In the genomic region with DNA sequence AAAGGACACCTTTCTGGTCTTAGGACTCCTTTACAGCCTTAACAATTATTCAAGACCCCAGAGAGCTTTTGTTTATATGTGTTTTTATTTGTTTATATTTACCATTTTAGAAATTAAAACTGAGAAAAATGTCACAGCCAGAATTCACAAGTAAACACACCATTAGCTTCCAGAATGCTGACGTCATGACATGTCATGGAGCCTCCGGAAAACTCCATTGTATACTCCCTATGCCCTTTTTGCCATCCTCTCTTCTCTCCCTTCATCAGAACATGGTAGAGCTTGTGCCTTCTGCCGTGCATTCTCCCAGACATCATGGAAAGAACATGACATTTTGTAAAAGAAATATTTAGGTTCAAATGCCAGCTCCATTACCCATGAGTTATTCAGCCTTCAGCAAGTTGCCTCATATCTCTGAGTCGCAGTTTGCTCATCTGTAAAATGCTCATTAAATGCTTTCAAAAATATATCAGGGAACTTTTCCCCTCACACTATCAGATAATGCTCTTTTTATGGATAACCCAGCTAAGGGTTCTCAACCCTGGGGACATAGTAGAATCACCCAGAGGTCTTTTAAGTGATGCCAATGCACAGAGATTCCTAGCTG, we compare ENCODE assay signal across 1 cellular context.
A peak's percentile ranks its signal among the peaks of the same experiment; 100 is the strongest.
TF ChIP-seq lines count a peak whose summit lies in the region.

No MANE protein-coding gene starts in this region.

TF ChIP-seq in IMR-90, 13 proteins besides CTCF, POLR2A, EP300 and RAD21:
- TF ChIP-seq CEBPB (IDR thresholded peaks at IDR 0.05; ENCODE audit: low read depth, low read length): peak; percentile 92
- peak; percentile 49; the same call in 1 of the 2 replicates for TF ChIP-seq FOS (IDR thresholded peaks at IDR 0.05; ENCODE audit: low read depth, low read length)
- TF ChIP-seq RFX5 (IDR thresholded peaks at IDR 0.05; ENCODE audit: low read depth, low read length): no peak
